8 cellular contexts compared by ENCODE assay signal in genomic region chr11:118914178-118914918, GRCh38.
DNase-seq lines count a peak whose midpoint lies in the region; ATAC-seq lines count a peak whose summit lies in the region.

No MANE protein-coding gene starts in this region.

- DNase-seq in EH (ENCODE audit: low read depth) (peak; percentile 45), NK-92 (lab: John Stamatoyannopoulos, UW; ENCODE audit: unreplicated experiment) (peak; percentile 43), islet precursor cell (peak; percentile 74)
- DNase-seq in activated naive CD4-positive, alpha-beta T cell treated with anti-CD3 and anti-CD28 coated beads, Interleukin-2, amount 50 U/mL, for 16 hours = peak; percentile 64
- DNase-seq in stimulated activated CD4-positive, alpha-beta T cell treated with anti-CD3 and anti-CD28 coated beads, Interleukin-4, amount 100 ng/mL, for 4 hours = peak; percentile 56 to 58

- ATAC-seq in GM19395 (IDR thresholded peaks at IDR 0.05; ENCODE audit: unreplicated experiment) (no peak), HG03097 (IDR thresholded peaks at IDR 0.05; ENCODE audit: low FRiP score, unreplicated experiment) (no peak), GM18867 (IDR thresholded peaks at IDR 0.05; ENCODE audit: unreplicated experiment) (no peak)
